In genomic region chr3:127761101-127761802, GRCh38 we compare ENCODE assay signal across 10 cellular contexts.
A peak's percentile ranks its signal among the peaks of the same experiment; 100 is the strongest.
DNase-seq lines count a peak whose midpoint lies in the region; ATAC-seq and TF ChIP-seq lines count a peak whose summit lies in the region.
"Had no signal": no experiment of that assay in that cellular context is flagged by ENCODE, and none has a peak within 500 bp of the region (broad histone marks: within the 10 kb centered on the region; RNA-seq: fewer than 3 reads in every experiment).

No MANE protein-coding gene starts in this region.

- H3K36me3 Mint-ChIP-seq in activated naive CD4-positive, alpha-beta T cell treated with anti-CD3 and anti-CD28 coated beads, Interleukin-2, amount 10 ng/mL, durations not matched to agents 7 days and 5 days, result no peaks in the 10 kb centered on the region
- no peaks in the 10 kb centered on the region for H3K36me3 Mint-ChIP-seq in CD4-positive, alpha-beta T cell (ENCODE audit: low read depth)

- H3K27ac Mint-ChIP-seq in activated naive CD4-positive, alpha-beta T cell treated with anti-CD3 and anti-CD28 coated beads, Interleukin-2, amount 10 ng/mL, durations not matched to agents 7 days and 5 days, result no peak overlapping the region
- H3K27ac Mint-ChIP-seq in CD4-positive, alpha-beta T cell, result no peak overlapping the region

- TF ChIP-seq EP300 in esophagus muscularis mucosa (IDR thresholded peaks at IDR 0.05), result no peak

- TF ChIP-seq POLR2A in esophagus muscularis mucosa (IDR thresholded peaks at IDR 0.05; ENCODE audit: low read depth) (no peak), testis (IDR thresholded peaks at IDR 0.05) (no peak)

- H3K4me1 Mint-ChIP-seq in activated naive CD4-positive, alpha-beta T cell treated with anti-CD3 and anti-CD28 coated beads, Interleukin-2, amount 10 ng/mL, durations not matched to agents 7 days and 5 days, result peaks cover 16% of the 10 kb centered on the region
- H3K4me1 Mint-ChIP-seq in CD4-positive, alpha-beta T cell (ENCODE audit: low read depth), result peaks cover 8% of the 10 kb centered on the region

- no peaks in the 10 kb centered on the region for H3K27me3 ChIP-seq in esophagus muscularis mucosa
- no peaks in the 10 kb centered on the region for H3K27me3 ChIP-seq in psoas muscle (ENCODE audit: insufficient read depth in 3 of 3, low read length in 2 of 3)
- no peaks in the 10 kb centered on the region for H3K27me3 ChIP-seq in testis
- peaks cover 3% of the 10 kb centered on the region for H3K27me3 ChIP-seq in CD4-positive, alpha-beta T cell (ENCODE audit: control insufficient read depth, insufficient read depth, low read length)
- H3K27me3 ChIP-seq: breast epithelium had no signal

- H3K4me1 ChIP-seq in esophagus muscularis mucosa (peaks cover 46 to 65% (median 55%) of the 10 kb centered on the region in 4 donors), psoas muscle (peaks cover 45% of the 10 kb centered on the region), testis (peaks cover 14% of the 10 kb centered on the region)
- H3K4me1 ChIP-seq: breast epithelium had no signal

- no peaks in the 10 kb centered on the region for H3K9me3 Mint-ChIP-seq in activated naive CD4-positive, alpha-beta T cell treated with anti-CD3 and anti-CD28 coated beads, Interleukin-2, amount 10 ng/mL, durations not matched to agents 7 days and 5 days
- H3K9me3 Mint-ChIP-seq in CD4-positive, alpha-beta T cell, result no peaks in the 10 kb centered on the region

- H3K4me3 ChIP-seq in esophagus muscularis mucosa, result peak overlapping the region in 2 of 4 donors; percentile 12 to 19
- peak overlapping the region; percentile 39 for H3K4me3 ChIP-seq in psoas muscle
- H3K4me3 ChIP-seq in testis, result no peak overlapping the region
- H3K4me3 ChIP-seq: breast epithelium had no signal

- DNase-seq in GM10248 (ENCODE audit: extremely low spot score), result peak; percentile 44
- peak; percentile 38 for DNase-seq in KG1 (lab: John Stamatoyannopoulos, UW)
- no peak for DNase-seq in esophagus muscularis mucosa (ENCODE audit: extremely low spot score)
- DNase-seq in psoas muscle, result peak in 1 of 2 donors; percentile 55
- DNase-seq in testis, result no peak
- DNase-seq in activated naive CD4-positive, alpha-beta T cell treated with anti-CD3 and anti-CD28 coated beads, Interleukin-2, amount 10 ng/mL, durations not matched to agents 7 days and 5 days, result no peak
- DNase-seq in CD4-positive, alpha-beta T cell, result no peak

- WGBS in esophagus muscularis mucosa, result 87% methylated on average over 4 of the region's 19 CpGs
- 38 to 50% (median 40%) methylated on average over 19 of the region's 19 CpGs for WGBS in psoas muscle, 3 donors
- 75 to 91% methylated on average over 6 to 19 of the region's 19 CpGs for WGBS in testis, 2 donors

- peak; percentile 47 to 59 (median 56) for ATAC-seq in psoas muscle
- ATAC-seq in HG03135 (IDR thresholded peaks at IDR 0.05; ENCODE audit: unreplicated experiment), result no peak
- ATAC-seq in CD4-positive, alpha-beta T cell (ENCODE audit: poor library complexity), result no peak

- POLR2A ChIA-PET in GM10248 (lab: Yijun Ruan, JAX), result interaction anchor here (0.6 to 0.8 kb wide), 2 partner anchors 8 to 9 kb away, joined by 3 read pairs; no protein-coding TSS in a partner anchor
- POLR2A ChIA-PET in CD4-positive, alpha-beta T cell (lab: Charles Lee), result no interaction called here

- intact Hi-C loops in esophagus muscularis mucosa (cut with DNase I) (loop anchor here (10.0 kb wide), 1 partner anchor 66 kb away; no protein-coding TSS in a partner anchor), psoas muscle (cut with DNase I) (loop anchor here in 1 of 2 donors (5.0 kb wide), 1 partner anchor 56 kb away; no protein-coding TSS in a partner anchor), testis (cut with DNase I; ENCODE audit: low total_unique reads) (no loop called here)
- intact Hi-C loops in CD4-positive, alpha-beta T cell (cut with DNase I, micrococcal nuclease), result no loop called here

- H3K27me3 Mint-ChIP-seq in activated naive CD4-positive, alpha-beta T cell treated with anti-CD3 and anti-CD28 coated beads, Interleukin-2, amount 10 ng/mL, durations not matched to agents 7 days and 5 days, result peaks cover 22% of the 10 kb centered on the region
- peaks cover 12% of the 10 kb centered on the region for H3K27me3 Mint-ChIP-seq in CD4-positive, alpha-beta T cell

- TF ChIP-seq CTCF in GM10248 (IDR thresholded peaks at IDR 0.05; ENCODE audit: control extremely low read depth, extremely low read depth, low read depth, missing control alignments) (no peak), esophagus muscularis mucosa (IDR thresholded peaks at IDR 0.05) (peak in 1 of 3 experiments; percentile 25), psoas muscle (IDR thresholded peaks at IDR 0.05) (no peak), testis (IDR thresholded peaks at IDR 0.05) (peak in 1 of 3 experiments; percentile 23)
- TF ChIP-seq CTCF in CD4-positive, alpha-beta T cell (IDR thresholded peaks at IDR 0.05), result no peak

- H3K9me3 ChIP-seq in esophagus muscularis mucosa, result no peaks in the 10 kb centered on the region
- H3K9me3 ChIP-seq in psoas muscle, result no peaks in the 10 kb centered on the region
- H3K9me3 ChIP-seq in testis, result no peaks in the 10 kb centered on the region
- H3K9me3 ChIP-seq in CD4-positive, alpha-beta T cell (ENCODE audit: control insufficient read depth, low read length), result no peaks in the 10 kb centered on the region
- H3K9me3 ChIP-seq: breast epithelium had no signal

- H3K27ac ChIP-seq in esophagus muscularis mucosa (replicated peaks in 1 of 4) (peak overlapping the region; percentile 62 to 78 (median 70)), psoas muscle (peak overlapping the region; percentile 83), testis (peak overlapping the region in 1 of 2 donors; percentile 19)
- H3K27ac ChIP-seq in CD4-positive, alpha-beta T cell (ENCODE audit: low read depth, low read length), result no peak overlapping the region
- H3K27ac ChIP-seq: VCaP had no signal

- CTCF ChIA-PET in GM10248 (lab: Yijun Ruan, JAX), result interaction anchor here (1.1 to 13.4 kb wide), 10 partner anchors 10 to 186 kb away, joined by 3 to 112 read pairs (median 5); no protein-coding TSS in a partner anchor
- CTCF ChIA-PET in activated naive CD4-positive, alpha-beta T cell treated with anti-CD3 and anti-CD28 coated beads, Interleukin-2, amount 10 ng/mL, durations not matched to agents 7 days and 5 days (lab: Charles Lee), result interaction anchor here (1.0 kb wide), 1 partner anchor 11 kb away, joined by 3 read pairs; no protein-coding TSS in a partner anchor
- CTCF ChIA-PET in CD4-positive, alpha-beta T cell (lab: Charles Lee), result no interaction called here

- H3K36me3 ChIP-seq in esophagus muscularis mucosa (no peaks in the 10 kb centered on the region), psoas muscle (ENCODE audit: insufficient read depth in 1 of 2, low read depth in 1 of 2) (peaks cover 0 to 9% of the 10 kb centered on the region in 2 donors), testis (ENCODE audit: low read depth, missing control alignments) (no peaks in the 10 kb centered on the region)
- H3K36me3 ChIP-seq: breast epithelium had no signal

- no peak overlapping the region for H3K4me3 Mint-ChIP-seq in activated naive CD4-positive, alpha-beta T cell treated with anti-CD3 and anti-CD28 coated beads, Interleukin-2, amount 10 ng/mL, durations not matched to agents 7 days and 5 days
- no peak overlapping the region for H3K4me3 Mint-ChIP-seq in CD4-positive, alpha-beta T cell

Comparison
In these comparisons a context has a peak if more than half of its experiments do, and no peak if none do; other contexts are left out.
1. DNase-seq: peak in GM10248 (single experiment) and KG1 (single experiment); none in esophagus muscularis mucosa (single experiment), testis (single experiment), activated naive CD4-positive, alpha-beta T cell treated with anti-CD3 and anti-CD28 coated beads, Interleukin-2, amount 10 ng/mL, durations not matched to agents 7 days and 5 days (single experiment) and CD4-positive, alpha-beta T cell (0 of 10).
2. ATAC-seq: peak in psoas muscle (4 of 4); none in HG03135 (single experiment) and CD4-positive, alpha-beta T cell (single experiment).